ENCODE assay signal across 8 cellular contexts in the genomic region with DNA sequence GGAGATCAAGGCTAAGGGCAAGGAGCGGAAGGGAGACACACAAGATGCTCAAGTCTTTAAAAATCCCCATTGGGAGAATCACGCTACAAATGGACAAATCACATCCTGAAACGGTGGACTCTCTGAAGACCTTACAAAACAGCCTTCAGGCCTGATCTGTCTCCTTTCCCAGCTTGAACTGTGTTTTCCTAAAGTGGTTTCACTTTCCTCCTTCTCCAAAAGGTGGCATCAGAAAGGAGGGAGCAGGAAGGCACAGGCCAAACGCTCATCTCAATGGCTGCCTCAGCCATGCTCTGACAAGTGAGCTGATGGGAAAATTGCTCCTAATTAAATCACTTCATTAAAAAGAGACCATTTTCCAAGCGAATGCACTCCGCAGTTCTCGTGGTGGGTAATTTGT. TPM values are rescaled to one million over a fixed set of nuclear protein-coding genes. Genes with fewer than 3 reads are reported as not detected.
DNase-seq lines count a peak whose midpoint lies in the region; ATAC-seq and TF ChIP-seq lines count a peak whose summit lies in the region.
"Had no signal": no experiment of that assay in that cellular context is flagged by ENCODE, and none has a peak within 500 bp of the region (broad histone marks: within the 10 kb centered on the region; RNA-seq: fewer than 3 reads in every experiment).

No MANE protein-coding gene starts in this region.

- H3K4me1 ChIP-seq in CD8-positive, alpha-beta T cell (ENCODE audit: insufficient read depth, low read length), result no peaks in the 10 kb centered on the region

- H3K27me3 ChIP-seq in CD8-positive, alpha-beta T cell (ENCODE audit: insufficient read depth, low read length), result peaks cover 5% of the 10 kb centered on the region

- DNase-seq in HFF-Myc (ENCODE audit: extremely low read depth, low read depth) (no peak), NCI-H774 (lab: John Stamatoyannopoulos, UW) (peak; percentile 53), fibroblast of pulmonary artery (ENCODE audit: low read depth) (peak; percentile 77), substantia nigra (lab: John Stamatoyannopoulos, UW) (peak in 2 of 49 donors; percentile 9 to 23), midbrain (lab: John Stamatoyannopoulos, UW) (no peak)
- DNase-seq in activated CD4-positive, alpha-beta memory T cell treated with anti-CD3 and anti-CD28 coated beads, Interleukin-2, amount 10 ng/mL, durations not matched to agents 7 days and 5 days, result no peak
- no peak for DNase-seq in CD8-positive, alpha-beta T cell

- CTCF ChIA-PET in activated CD4-positive, alpha-beta memory T cell treated with anti-CD3 and anti-CD28 coated beads, Interleukin-2, amount 10 ng/mL, durations not matched to agents 7 days and 5 days (lab: Charles Lee), result interaction anchor here (0.5 kb wide), 1 partner anchor 226 kb away, joined by 3 read pairs; no protein-coding TSS in a partner anchor
- CTCF ChIA-PET in CD8-positive, alpha-beta T cell (lab: Charles Lee), result interaction anchor here (0.7 to 1.1 kb wide), 2 partner anchors 15 to 1723 kb away, joined by 3 to 4 read pairs; no protein-coding TSS in a partner anchor

- H3K27ac ChIP-seq in substantia nigra (ENCODE audit: low read depth, low read length, poor library complexity, severe bottlenecking), result peak overlapping the region; percentile 40
- H3K27ac ChIP-seq in CD8-positive, alpha-beta T cell (ENCODE audit: low read depth, low read length), result no peak overlapping the region

- no peaks in the 10 kb centered on the region for H3K9me3 Mint-ChIP-seq in activated CD4-positive, alpha-beta memory T cell treated with anti-CD3 and anti-CD28 coated beads, Interleukin-2, amount 10 ng/mL, durations not matched to agents 7 days and 5 days
- H3K9me3 Mint-ChIP-seq in CD8-positive, alpha-beta T cell, result no peaks in the 10 kb centered on the region
- H3K9me3 Mint-ChIP-seq: dendritic cell treated with granulocyte-macrophage colony-stimulating factor and Interleukin-4, amounts not matched to agents 40 ng/mL and 50 ng/mL, for 4 days had no signal

- peaks cover 43% of the 10 kb centered on the region for H3K27me3 Mint-ChIP-seq in activated CD4-positive, alpha-beta memory T cell treated with anti-CD3 and anti-CD28 coated beads, Interleukin-2, amount 10 ng/mL, durations not matched to agents 7 days and 5 days
- H3K27me3 Mint-ChIP-seq in CD8-positive, alpha-beta T cell (ENCODE audit: low read depth), result peaks cover 40% of the 10 kb centered on the region

- H3K9me3 ChIP-seq in CD8-positive, alpha-beta T cell (ENCODE audit: low read length), result no peaks in the 10 kb centered on the region

- no peak for ATAC-seq in CD8-positive, alpha-beta T cell

- no peaks in the 10 kb centered on the region for H3K36me3 ChIP-seq in CD8-positive, alpha-beta T cell (ENCODE audit: insufficient read depth, low read length)

- H3K27ac Mint-ChIP-seq in activated CD4-positive, alpha-beta memory T cell treated with anti-CD3 and anti-CD28 coated beads, Interleukin-2, amount 10 ng/mL, durations not matched to agents 7 days and 5 days, result no peak overlapping the region
- H3K27ac Mint-ChIP-seq in CD8-positive, alpha-beta T cell, result no peak overlapping the region
- H3K27ac Mint-ChIP-seq: dendritic cell treated with granulocyte-macrophage colony-stimulating factor and Interleukin-4, amounts not matched to agents 40 ng/mL and 50 ng/mL, for 4 days had no signal

- H3K36me3 Mint-ChIP-seq in activated CD4-positive, alpha-beta memory T cell treated with anti-CD3 and anti-CD28 coated beads, Interleukin-2, amount 10 ng/mL, durations not matched to agents 7 days and 5 days (ENCODE audit: low read depth), result no peaks in the 10 kb centered on the region
- no peaks in the 10 kb centered on the region for H3K36me3 Mint-ChIP-seq in CD8-positive, alpha-beta T cell

- POLR2A ChIA-PET in activated CD4-positive, alpha-beta memory T cell treated with anti-CD3 and anti-CD28 coated beads, Interleukin-2, amount 10 ng/mL, durations not matched to agents 7 days and 5 days (lab: Charles Lee), result no interaction called here
- POLR2A ChIA-PET in CD8-positive, alpha-beta T cell (lab: Charles Lee), result no interaction called here

- H3K4me1 Mint-ChIP-seq in activated CD4-positive, alpha-beta memory T cell treated with anti-CD3 and anti-CD28 coated beads, Interleukin-2, amount 10 ng/mL, durations not matched to agents 7 days and 5 days, result no peaks in the 10 kb centered on the region
- no peaks in the 10 kb centered on the region for H3K4me1 Mint-ChIP-seq in CD8-positive, alpha-beta T cell (ENCODE audit: low read depth)

- H3K4me3 Mint-ChIP-seq in activated CD4-positive, alpha-beta memory T cell treated with anti-CD3 and anti-CD28 coated beads, Interleukin-2, amount 10 ng/mL, durations not matched to agents 7 days and 5 days, result no peak overlapping the region
- no peak overlapping the region for H3K4me3 Mint-ChIP-seq in CD8-positive, alpha-beta T cell
- H3K4me3 Mint-ChIP-seq: dendritic cell treated with granulocyte-macrophage colony-stimulating factor and Interleukin-4, amounts not matched to agents 40 ng/mL and 50 ng/mL, for 4 days had no signal

- TF ChIP-seq CTCF in HFF-Myc (IDR thresholded peaks at IDR 0.05; ENCODE audit: low read depth, low read length, missing control alignments), result peak; percentile 46
- TF ChIP-seq CTCF in fibroblast of pulmonary artery (IDR thresholded peaks at IDR 0.05; ENCODE audit: low read length, missing control alignments), result peak; percentile 65
- no peak for TF ChIP-seq CTCF in CD8-positive, alpha-beta T cell (IDR thresholded peaks at IDR 0.05)

- intact Hi-C loops in CD8-positive, alpha-beta T cell (cut with DNase I, micrococcal nuclease), result no loop called here

- H3K4me3 ChIP-seq in HFF-Myc (replicated peaks; ENCODE audit: low read depth, low read length) (no peak overlapping the region), fibroblast of pulmonary artery (replicated peaks; ENCODE audit: low read depth, low read length) (no peak overlapping the region)
- no peak overlapping the region for H3K4me3 ChIP-seq in CD8-positive, alpha-beta T cell (ENCODE audit: low read depth, low read length)

RNA-seq across cellular contexts. Expression of a gene that starts 47.7 kb away (rescaled TPM):
- total RNA-seq in activated CD4-positive, alpha-beta memory T cell treated with anti-CD3 and anti-CD28 coated beads, Interleukin-2, amount 10 ng/mL, durations not matched to agents 7 days and 5 days, result 1 to 10 TPM; 5.7 to 5.8 TPM
- 1 to 10 TPM; 7.5 to 7.9 TPM for total RNA-seq in CD8-positive, alpha-beta T cell

Comparison
In these comparisons a context has a peak if more than half of its experiments do, and no peak if none do; other contexts are left out.
1. DNase-seq: peak in NCI-H774 (single experiment) and fibroblast of pulmonary artery (single experiment); none in HFF-Myc (single experiment), activated CD4-positive, alpha-beta memory T cell treated with anti-CD3 and anti-CD28 coated beads, Interleukin-2, amount 10 ng/mL, durations not matched to agents 7 days and 5 days (single experiment), midbrain (single experiment) and CD8-positive, alpha-beta T cell (0 of 7).